In genomic region chr1:54594463-54594862, GRCh38 we compare ENCODE assay signal across 24 cellular contexts. TPM values are rescaled to one million over a fixed set of nuclear protein-coding genes. Genes with fewer than 3 reads are reported as not detected.
DNase-seq lines count a peak whose midpoint lies in the region; ATAC-seq, FAIRE-seq and TF ChIP-seq lines count a peak whose summit lies in the region.
"Had no signal": no experiment of that assay in that cellular context is flagged by ENCODE, and none has a peak within 500 bp of the region (broad histone marks: within the 10 kb centered on the region; RNA-seq: fewer than 3 reads in every experiment).

No MANE protein-coding gene starts in this region.

- H3K79me2 ChIP-seq in H9 (ENCODE audit: insufficient read depth, low read length): no peaks in the 10 kb centered on the region
- no peaks in the 10 kb centered on the region for H3K79me2 ChIP-seq in K562 (ENCODE audit: control insufficient read depth, insufficient read depth, low read length)

- peaks cover 5% of the 10 kb centered on the region for H3K4me1 ChIP-seq in right cardiac atrium (ENCODE audit: control insufficient read depth, insufficient read depth, low read length)
- no peaks in the 10 kb centered on the region; the same call in 1 of the 2 replicates for H3K4me1 ChIP-seq in H9 (ENCODE audit: insufficient read depth, low read length)
- peaks cover 0 to 5% of the 10 kb centered on the region in 2 experiments; a peak in 1 of 5 replicates for H3K4me1 ChIP-seq in K562 (replicated peaks in 1 of 2; ENCODE audit: control insufficient read depth in 2 of 2, insufficient read depth in 2 of 2, low read length in 2 of 2)
- peaks cover 0 to 3% of the 10 kb centered on the region in 2 donors for H3K4me1 ChIP-seq in neuronal stem cell (ENCODE audit: control insufficient read depth in 2 of 2, insufficient read depth in 1 of 2, low read depth in 1 of 2, low read length in 2 of 2)
- H3K4me1 ChIP-seq in gastroesophageal sphincter: no peaks in the 10 kb centered on the region
- H3K4me1 ChIP-seq: HAP-1 had no signal

- no peak overlapping the region for H4K5ac ChIP-seq in H9 (ENCODE audit: insufficient read length, low read depth, low read length)

- H3K27me3 ChIP-seq in right cardiac atrium (ENCODE audit: control insufficient read depth, insufficient read depth): no peaks in the 10 kb centered on the region
- no peaks in the 10 kb centered on the region for H3K27me3 ChIP-seq in H9 (ENCODE audit: insufficient read depth, low read length)
- H3K27me3 ChIP-seq in K562 (ENCODE audit: control insufficient read depth in 2 of 2, insufficient read depth in 2 of 2, low read length in 2 of 2): peaks cover 7 to 29% of the 10 kb centered on the region in 2 experiments; a peak in 4 of 5 replicates
- H3K27me3 ChIP-seq in neuronal stem cell (ENCODE audit: control insufficient read depth in 3 of 3, insufficient read depth in 3 of 3, low read depth in 1 of 3, low read length in 3 of 3): no peaks in the 10 kb centered on the region
- no peaks in the 10 kb centered on the region for H3K27me3 ChIP-seq in gastroesophageal sphincter

- peaks cover 0 to 3% (median 0%) of the 10 kb centered on the region in 3 experiments; a peak in 1 of 7 replicates for H3K36me3 Mint-ChIP-seq in H9 (ENCODE audit: insufficient read depth in 1 of 3, low read depth in 3 of 3)
- H3K36me3 Mint-ChIP-seq: CD4-positive, alpha-beta memory T cell had no signal

- no peak overlapping the region for H2BK120ac ChIP-seq in H9 (ENCODE audit: low read depth, low read length, poor library complexity, severe bottlenecking)
- H2BK120ac ChIP-seq in neuronal stem cell (ENCODE audit: low read depth, low read length): no peak overlapping the region

- TF ChIP-seq CTCF in H9 (conservative IDR thresholded peaks at IDR 0.05): no peak
- no peak for TF ChIP-seq CTCF in K562 (IDR thresholded peaks at IDR 0.05 in 2 of 3, conservative IDR thresholded peaks at IDR 0.05 in 1 of 3; ENCODE audit: insufficient read depth in 2 of 3, low read depth in 1 of 3, low read length in 3 of 3)
- TF ChIP-seq CTCF in gastroesophageal sphincter (IDR thresholded peaks at IDR 0.05): no peak

- H3K36me3 ChIP-seq in K562 (ENCODE audit: control insufficient read depth, insufficient read depth, low read length) (no peaks in the 10 kb centered on the region), neuronal stem cell (replicated peaks in 1 of 2; ENCODE audit: control insufficient read depth in 2 of 2, insufficient read depth in 2 of 2, low read length in 2 of 2) (no peaks in the 10 kb centered on the region), gastroesophageal sphincter (peaks cover 0 to 80% of the 10 kb centered on the region in 2 donors)
- H3K36me3 ChIP-seq: HAP-1 had no signal

- H3K9ac ChIP-seq in H9 (ENCODE audit: extremely low read depth, insufficient read length, low read length) (no peak overlapping the region), K562 (ENCODE audit: insufficient read depth in 1 of 2, low read depth in 2 of 2, low read length in 2 of 2) (peak overlapping the region in 1 of 2 experiments; percentile 63; a peak in 2 of 4 replicates), neuronal stem cell (ENCODE audit: low read depth, low read length, poor library complexity) (no peak overlapping the region)

- POLR2A ChIA-PET in K562 (lab: Yijun Ruan, JAX): interaction anchor here (0.7 to 1.9 kb wide), 3 partner anchors 10 to 30 kb away, joined by 3 to 6 read pairs (median 3); no protein-coding TSS in a partner anchor

- H3K9me3 Mint-ChIP-seq in H9: no peaks in the 10 kb centered on the region
- H3K9me3 Mint-ChIP-seq: CD4-positive, alpha-beta memory T cell; HFFc6 had no signal

- TF ChIP-seq RAD21 in K562 (CRISPR knock-in tag; conservative IDR thresholded peaks at IDR 0.05 in 1 of 2, IDR thresholded peaks at IDR 0.05 in 1 of 2): no peak

- H4K8ac ChIP-seq in H9 (replicated peaks; ENCODE audit: insufficient read length, low read depth, low read length): no peak overlapping the region
- H4K8ac ChIP-seq in neuronal stem cell (ENCODE audit: low read depth, low read length): no peak overlapping the region

- H3K14ac ChIP-seq in H9 (ENCODE audit: insufficient read depth, low read length) (no peak overlapping the region; the same call in 1 of the 2 replicates), neuronal stem cell (ENCODE audit: low read length) (peak overlapping the region; percentile 97)

- WGBS in right cardiac atrium: 87% methylated on average over 16 of the region's 16 CpGs
- WGBS in H9 (ENCODE audit: extremely low coverage, insufficient read length, low lambda C conversion rate): no CpG with 5 or more reads among the region's 16 CpGs
- 23% methylated on average over 16 of the region's 16 CpGs for WGBS in K562 (ENCODE audit: insufficient coverage, low coverage, missing lambda C conversion rate)
- no CpG with 5 or more reads among the region's 16 CpGs for WGBS in neuronal stem cell (ENCODE audit: extremely low coverage in 2 of 2, insufficient read length in 2 of 2, insufficient replicate concordance in 1 of 2), 2 donors
- WGBS in gastroesophageal sphincter (ENCODE audit: low coverage in 1 of 2), 2 donors: 50% methylated on average over 4 of the region's 16 CpGs; no CpG with 5 or more reads in 1 of the 2 donors

- no peaks in the 10 kb centered on the region for H3K23me2 ChIP-seq in H9 (ENCODE audit: insufficient read length, low read depth, low read length, poor library complexity, severe bottlenecking)

- H3K18ac ChIP-seq in H9 (ENCODE audit: insufficient read length, low read depth, low read length) (no peak overlapping the region), neuronal stem cell (ENCODE audit: low read length) (peak overlapping the region; percentile 22)

- H3K4ac ChIP-seq in H9 (ENCODE audit: low read depth, low read length) (no peak overlapping the region), neuronal stem cell (ENCODE audit: low read length) (no peak overlapping the region)

- DNase-seq in right cardiac atrium: peak in 2 of 3 donors; percentile 40 to 43
- no peak for DNase-seq in Right ventricle myocardium superior
- DNase-seq in H9: no peak
- no peak for DNase-seq in K562 (ENCODE audit: extremely low read depth in 1 of 4, low spot score in 3 of 4)
- no peak for DNase-seq in neuronal stem cell (ENCODE audit: low spot score)
- DNase-seq: C1 segment of cervical spinal cord; Calu3; CD4-positive, alpha-beta memory T cell; COR-L47; DMS53; DMS79 treated with DMSO at 0.1 percent for 48 hours; GF-D8; GOT3; HFFc6 had no signal

- H3K4me3 Mint-ChIP-seq in H9: no peak overlapping the region
- H3K4me3 Mint-ChIP-seq: CD4-positive, alpha-beta memory T cell; HFFc6 had no signal

- H4K20me1 ChIP-seq in H9 (ENCODE audit: control insufficient read depth, insufficient read depth, insufficient read length): no peaks in the 10 kb centered on the region
- no peaks in the 10 kb centered on the region for H4K20me1 ChIP-seq in K562 (replicated peaks; ENCODE audit: control insufficient read depth, insufficient read depth, low read length)

- no peak overlapping the region for H2BK12ac ChIP-seq in H9 (ENCODE audit: insufficient read length, low read depth, low read length)
- no peak overlapping the region for H2BK12ac ChIP-seq in neuronal stem cell (ENCODE audit: low read length)

- H2AK5ac ChIP-seq in H9 (ENCODE audit: insufficient read length, low read length): no peak overlapping the region
- H2AK5ac ChIP-seq in neuronal stem cell (ENCODE audit: low read depth, low read length): peak overlapping the region; percentile 15

- no peak overlapping the region for H2BK5ac ChIP-seq in H9 (ENCODE audit: insufficient read length, low read length)
- H2BK5ac ChIP-seq in neuronal stem cell (ENCODE audit: low read length): no peak overlapping the region

- TF ChIP-seq EP300 in K562 (IDR thresholded peaks at IDR 0.05; ENCODE audit: low read length) (no peak), gastroesophageal sphincter (IDR thresholded peaks at IDR 0.05) (no peak)

- no peak overlapping the region for H3K4me2 ChIP-seq in H9 (ENCODE audit: insufficient read depth, insufficient read length, low read length)
- H3K4me2 ChIP-seq in K562 (ENCODE audit: insufficient read depth, low read length): no peak overlapping the region
- no peak overlapping the region for H3K4me2 ChIP-seq in neuronal stem cell (ENCODE audit: insufficient read depth, low read length, poor library complexity, severe bottlenecking)

- H2AFZ ChIP-seq in H9 (ENCODE audit: low read length): no peak overlapping the region
- H2AFZ ChIP-seq in K562 (ENCODE audit: low read depth, low read length): no peak overlapping the region
- H2AFZ ChIP-seq in neuronal stem cell (ENCODE audit: low read length): no peak overlapping the region

- H3K79me1 ChIP-seq in H9 (ENCODE audit: insufficient read depth, low read depth, low read length, poor library complexity, severe bottlenecking): no peaks in the 10 kb centered on the region
- no peaks in the 10 kb centered on the region for H3K79me1 ChIP-seq in neuronal stem cell (ENCODE audit: low read depth, low read length)

- no peak overlapping the region for H3T11ph ChIP-seq in H9 (ENCODE audit: low read length)

- H3K4me3 ChIP-seq in right cardiac atrium (ENCODE audit: low read length): no peak overlapping the region
- H3K4me3 ChIP-seq in K562: no peak overlapping the region
- H3K4me3 ChIP-seq in neuronal stem cell (ENCODE audit: low read length in 2 of 2): no peak overlapping the region
- no peak overlapping the region for H3K4me3 ChIP-seq in gastroesophageal sphincter
- H3K4me3 ChIP-seq: HAP-1 had no signal

- ATAC-seq in right cardiac atrium: no peak
- ATAC-seq in Right ventricle myocardium superior (ENCODE audit: poor library complexity): no peak
- no peak for ATAC-seq in K562
- no peak for ATAC-seq in HG02623 (IDR thresholded peaks at IDR 0.05; ENCODE audit: unreplicated experiment)
- ATAC-seq in gastroesophageal sphincter: no peak

- H3K27me3 Mint-ChIP-seq in H9 (ENCODE audit: low read depth): no peaks in the 10 kb centered on the region
- H3K27me3 Mint-ChIP-seq: CD4-positive, alpha-beta memory T cell had no signal

- no peak for FAIRE-seq in K562 (lab: Jason Lieb, UNC)
- FAIRE-seq: GM12891, GM18507 had no signal

- no peak overlapping the region for H3K56ac ChIP-seq in H9 (ENCODE audit: insufficient read length, low read depth, low read length)

- H3K23ac ChIP-seq in H9 (ENCODE audit: insufficient read length, low read depth, low read length) (no peak overlapping the region), neuronal stem cell (ENCODE audit: low read depth, low read length, poor library complexity) (no peak overlapping the region)

- CTCF ChIA-PET in K562 (lab: Yijun Ruan, JAX; ENCODE audit: low intra/inter-chr PET ratio): interaction anchor here (0.6 kb wide), 1 partner anchor 157 kb away, joined by 3 read pairs; no protein-coding TSS in a partner anchor

- no peak overlapping the region for H3K27ac ChIP-seq in right cardiac atrium (ENCODE audit: low read length)
- H3K27ac ChIP-seq in H9 (ENCODE audit: insufficient read length, low read depth, low read length): no peak overlapping the region
- no peak overlapping the region for H3K27ac ChIP-seq in K562 (ENCODE audit: extremely low read depth, low read depth, low read length)
- H3K27ac ChIP-seq in neuronal stem cell (replicated peaks; ENCODE audit: low read length): no peak overlapping the region
- H3K27ac ChIP-seq in gastroesophageal sphincter: no peak overlapping the region

- H3K9me3 ChIP-seq in right cardiac atrium (ENCODE audit: control insufficient read depth, low read length): no peaks in the 10 kb centered on the region
- no peaks in the 10 kb centered on the region for H3K9me3 ChIP-seq in H9 (ENCODE audit: control insufficient read depth, low read depth, low read length)
- no peaks in the 10 kb centered on the region for H3K9me3 ChIP-seq in K562 (replicated peaks; ENCODE audit: control insufficient read depth, insufficient read depth, low read depth, low read length)
- no peaks in the 10 kb centered on the region for H3K9me3 ChIP-seq in neuronal stem cell (replicated peaks in 1 of 2; ENCODE audit: control insufficient read depth in 2 of 2, insufficient read depth in 1 of 2, low read depth in 1 of 2, low read length in 2 of 2)
- H3K9me3 ChIP-seq in gastroesophageal sphincter: no peaks in the 10 kb centered on the region
- H3K9me3 ChIP-seq: HAP-1 had no signal

- intact Hi-C loops in right cardiac atrium (cut with DNase I) (no loop called here), Right ventricle myocardium superior (cut with DNase I) (no loop called here), K562 (cut with micrococcal nuclease) (no loop called here)

- H4K91ac ChIP-seq in H9 (ENCODE audit: insufficient read length, low read depth, low read length) (no peak overlapping the region), neuronal stem cell (ENCODE audit: low read depth, low read length, poor library complexity) (no peak overlapping the region)

- H3K27ac Mint-ChIP-seq in H9: peak overlapping the region in 2 of 3 experiments; percentile 34 to 61; a peak in 2 of 7 replicates
- H3K27ac Mint-ChIP-seq: CD4-positive, alpha-beta memory T cell; HFFc6 had no signal

- TF ChIP-seq POLR2A in K562 (conservative IDR thresholded peaks at IDR 0.05): no peak
- TF ChIP-seq POLR2A in gastroesophageal sphincter (IDR thresholded peaks at IDR 0.05): no peak

- no peaks in the 10 kb centered on the region for H3K9me1 ChIP-seq in K562 (ENCODE audit: control insufficient read depth, insufficient read depth, low read length)

- H2BK15ac ChIP-seq in H9 (ENCODE audit: low read depth, low read length): no peak overlapping the region
- no peak overlapping the region for H2BK15ac ChIP-seq in neuronal stem cell (ENCODE audit: low read length)

- H3K4me1 Mint-ChIP-seq in H9: peaks cover 18 to 22% of the 10 kb centered on the region in 2 experiments
- H3K4me1 Mint-ChIP-seq: CD4-positive, alpha-beta memory T cell had no signal

- in situ Hi-C loops in K562 (cut with MboI): no loop called here

- BruUV-seq in K562 (replicated peaks; lab: Mats Ljungman, UMichigan): no TSS peak

- H2BK20ac ChIP-seq in H9 (ENCODE audit: low read depth, low read length, poor library complexity, severe bottlenecking): no peak overlapping the region

RNA-seq across cellular contexts. Expression of gene FAM151A, which starts 28.9 kb away (rescaled TPM):
- total RNA-seq in right cardiac atrium (under 1 TPM in 3 of 4 donors, not detected in 1; 0.15 to 0.72 (median 0.59) TPM), Right ventricle myocardium superior (2.1 TPM), H9 (2021) (not detected in 2 replicates), K562 (2014; rRNA removed) (not detected in 2 replicates), K562 (2014; rRNA removed; fragmentation: Illumina TruSeq; extraction: Trizol) (not detected in 2 replicates), K562 (2015; rRNA removed; fragmentation: Illumina TruSeq; extraction: Trizol) (not detected in 2 replicates), K562 (2021) (not detected in 2 replicates), gastroesophageal sphincter (not detected)
- polyA plus RNA-seq in right cardiac atrium (0.43 TPM), K562 (2011; rRNA removed) (not detected in 2 replicates), K562 (2014; fragmentation: Illumina TruSeq; extraction: Trizol) (not detected in 2 replicates), K562 (2014; fragmentation: Nextera tagmentation; extraction: Ambion mirVana) (not detected), K562 (2014; rRNA removed) (not detected in 2 replicates)
- total RNA-seq in K562 (2011; cell fraction: chromatin; rRNA removed; ENCODE audit: low replicate concordance): not detected in 2 replicates
- not detected in 2 replicates for total RNA-seq in K562 (2011; cell fraction: nucleolus; rRNA removed)
- not detected in 2 replicates for total RNA-seq in K562 (2011; cell fraction: nucleoplasm; rRNA removed)
- 0.04 TPM in 1 of 2 replicates, not detected in the other for polyA plus RNA-seq in K562 (2011; cell fraction: cytosol; rRNA removed)
- not detected in 2 replicates for polyA plus RNA-seq in K562 (2011; cell fraction: nucleus; rRNA removed)
- polyA plus RNA-seq in K562 (2012): not detected in 2 replicates
- not detected in 2 replicates for polyA minus RNA-seq in K562 (2011; rRNA and poly(A)+ RNA removed)
- polyA minus RNA-seq in K562 (2011; cell fraction: cytosol; rRNA and poly(A)+ RNA removed): not detected in 2 replicates
- not detected in 2 replicates for polyA minus RNA-seq in K562 (2011; cell fraction: nucleus; rRNA and poly(A)+ RNA removed)
- polyA plus RNA-seq in neuronal stem cell (2013, experiment 1 of 2): not detected
- polyA plus RNA-seq in neuronal stem cell (2013, experiment 2 of 2): not detected
- total RNA-seq: A172; A673; Calu3; CD4-positive, alpha-beta memory T cell; Daoy; HFFc6 had no signal
- polyA plus RNA-seq: BJ; CD4-positive, alpha-beta memory T cell had no signal

RNA-seq across cellular contexts. Expression of gene ACOT11, which starts 46.4 kb away (rescaled TPM):
- 10 to 100 TPM; 14.4 to 32.7 (median 28.7) TPM for total RNA-seq in right cardiac atrium
- polyA plus RNA-seq in right cardiac atrium: 16.7 TPM
- 38.5 TPM for total RNA-seq in Right ventricle myocardium superior
- total RNA-seq in H9 (2021): 3.6 and 4.0 TPM in 2 replicates
- 1.0 and 3.3 TPM in 2 replicates for total RNA-seq in K562 (2011; cell fraction: chromatin; rRNA removed; ENCODE audit: low replicate concordance)
- 1.4 and 1.7 TPM in 2 replicates for total RNA-seq in K562 (2011; cell fraction: nucleolus; rRNA removed)
- total RNA-seq in K562 (2011; cell fraction: nucleoplasm; rRNA removed): 0.73 and 1.7 TPM in 2 replicates
- total RNA-seq in K562 (2014; rRNA removed): 0.49 and 0.64 TPM in 2 replicates
- 0.04 and 0.16 TPM in 2 replicates for total RNA-seq in K562 (2014; rRNA removed; fragmentation: Illumina TruSeq; extraction: Trizol)
- total RNA-seq in K562 (2015; rRNA removed; fragmentation: Illumina TruSeq; extraction: Trizol): 0.33 and 0.64 TPM in 2 replicates
- 0.89 and 1.2 TPM in 2 replicates for total RNA-seq in K562 (2021)
- polyA plus RNA-seq in K562 (2011; rRNA removed): 0.31 and 2.8 TPM in 2 replicates
- polyA plus RNA-seq in K562 (2011; cell fraction: cytosol; rRNA removed): 0.63 and 1.6 TPM in 2 replicates
- polyA plus RNA-seq in K562 (2011; cell fraction: nucleus; rRNA removed): 2.9 and 6.7 TPM in 2 replicates
- polyA plus RNA-seq in K562 (2012): 0.46 and 1.5 TPM in 2 replicates
- 0.42 and 0.91 TPM in 2 replicates for polyA plus RNA-seq in K562 (2014; fragmentation: Illumina TruSeq; extraction: Trizol)
- not detected for polyA plus RNA-seq in K562 (2014; fragmentation: Nextera tagmentation; extraction: Ambion mirVana)
- polyA plus RNA-seq in K562 (2014; rRNA removed): 0.71 and 0.78 TPM in 2 replicates
- 0.21 and 2.1 TPM in 2 replicates for polyA minus RNA-seq in K562 (2011; rRNA and poly(A)+ RNA removed)
- polyA minus RNA-seq in K562 (2011; cell fraction: cytosol; rRNA and poly(A)+ RNA removed): 1.2 TPM in 1 of 2 replicates, not detected in the other
- polyA minus RNA-seq in K562 (2011; cell fraction: nucleus; rRNA and poly(A)+ RNA removed): 0.40 and 5.1 TPM in 2 replicates
- polyA plus RNA-seq in neuronal stem cell (2013, experiment 1 of 2): 0.82 TPM
- 0.90 TPM for polyA plus RNA-seq in neuronal stem cell (2013, experiment 2 of 2)
- total RNA-seq in gastroesophageal sphincter: 10 to 100 TPM in 3 of 4 donors, 1 to 10 TPM in 1; 4.4 to 40.5 (median 10.9) TPM
- polyA plus RNA-seq: CD4-positive, alpha-beta memory T cell had no signal

RNA-seq across cellular contexts. Expression of gene MROH7, which starts 47.1 kb away (rescaled TPM):
- total RNA-seq in right cardiac atrium (10 to 100 TPM in 2 of 4 donors, 1 to 10 TPM in 2; 5.9 to 12.8 (median 9.2) TPM), Right ventricle myocardium superior (4.5 TPM), H9 (2021) (0.09 TPM in 1 of 2 replicates, not detected in the other), K562 (2014; rRNA removed) (not detected in 2 replicates), K562 (2014; rRNA removed; fragmentation: Illumina TruSeq; extraction: Trizol) (not detected in 2 replicates), K562 (2015; rRNA removed; fragmentation: Illumina TruSeq; extraction: Trizol) (not detected in 2 replicates), K562 (2021) (not detected in 2 replicates), gastroesophageal sphincter (10 to 100 TPM in 2 of 4 donors, 1 to 10 TPM in 2; 5.7 to 25.2 (median 13.3) TPM)
- polyA plus RNA-seq in right cardiac atrium (4.9 TPM), K562 (2011; rRNA removed) (0.03 TPM in 1 of 2 replicates, not detected in the other), K562 (2014; fragmentation: Illumina TruSeq; extraction: Trizol) (not detected in 2 replicates), K562 (2014; fragmentation: Nextera tagmentation; extraction: Ambion mirVana) (not detected), K562 (2014; rRNA removed) (not detected in 2 replicates)
- not detected in 2 replicates for total RNA-seq in K562 (2011; cell fraction: chromatin; rRNA removed; ENCODE audit: low replicate concordance)
- total RNA-seq in K562 (2011; cell fraction: nucleolus; rRNA removed): not detected in 2 replicates
- not detected in 2 replicates for total RNA-seq in K562 (2011; cell fraction: nucleoplasm; rRNA removed)
- polyA plus RNA-seq in K562 (2011; cell fraction: cytosol; rRNA removed): 0.01 TPM in 1 of 2 replicates, not detected in the other
- 0.48 TPM in 1 of 2 replicates, not detected in the other for polyA plus RNA-seq in K562 (2011; cell fraction: nucleus; rRNA removed)
- polyA plus RNA-seq in K562 (2012): 0.04 TPM in 1 of 2 replicates, not detected in the other
- 0.24 TPM in 1 of 2 replicates, not detected in the other for polyA minus RNA-seq in K562 (2011; rRNA and poly(A)+ RNA removed)
- not detected in 2 replicates for polyA minus RNA-seq in K562 (2011; cell fraction: cytosol; rRNA and poly(A)+ RNA removed)
- 0.33 TPM in 1 of 2 replicates, not detected in the other for polyA minus RNA-seq in K562 (2011; cell fraction: nucleus; rRNA and poly(A)+ RNA removed)
- polyA plus RNA-seq in neuronal stem cell (2013, experiment 1 of 2): 0.32 TPM
- 0.46 TPM for polyA plus RNA-seq in neuronal stem cell (2013, experiment 2 of 2)
- total RNA-seq: A172, A673, Daoy, G401 had no signal
- polyA plus RNA-seq: CD4-positive, alpha-beta memory T cell had no signal

Comparison
In these comparisons a context has a peak if more than half of its experiments do, and no peak if none do; other contexts are left out.
1. DNase-seq: peak in right cardiac atrium (2 of 3); none in Right ventricle myocardium superior (single experiment), H9 (single experiment), K562 (0 of 4) and neuronal stem cell (single experiment).